15 cellular contexts compared by ENCODE assay signal in genomic region chr19:51808333-51808986, GRCh38. TPM values are rescaled to one million over a fixed set of nuclear protein-coding genes. Genes with fewer than 3 reads are reported as not detected.
DNase-seq lines count a peak whose midpoint lies in the region; FAIRE-seq and TF ChIP-seq lines count a peak whose summit lies in the region.
"Had no signal": no experiment of that assay in that cellular context is flagged by ENCODE, and none has a peak within 500 bp of the region (broad histone marks: within the 10 kb centered on the region; RNA-seq: fewer than 3 reads in every experiment).

No MANE protein-coding gene starts in this region.

- peaks cover 67% of the 10 kb centered on the region for H3K9me3 Mint-ChIP-seq in nephron progenitor cell

- FAIRE-seq in bronchial epithelial cell (lab: Jason Lieb, UNC): no peak
- FAIRE-seq: A204.1, islet of Langerhans had no signal

- no peaks in the 10 kb centered on the region for H3K36me3 ChIP-seq in KOPT-K1 (ENCODE audit: insufficient read depth, low read length)
- no peaks in the 10 kb centered on the region for H3K36me3 ChIP-seq in bronchial epithelial cell (ENCODE audit: control insufficient read depth, insufficient read depth, low read length)

- peaks cover 21% of the 10 kb centered on the region for H3K9me3 ChIP-seq in KOPT-K1 (ENCODE audit: insufficient read depth, low read length, poor library complexity, severe bottlenecking)

- no peak overlapping the region for H3K4me3 Mint-ChIP-seq in nephron progenitor cell
- H3K4me3 Mint-ChIP-seq: activated naive CD8-positive, alpha-beta T cell treated with anti-CD3 and anti-CD28 coated beads, Interleukin-2, amount 50 U/mL, for 24 hours; natural killer cell had no signal

- H3K4me1 Mint-ChIP-seq in nephron progenitor cell: no peaks in the 10 kb centered on the region
- H3K4me1 Mint-ChIP-seq: activated naive CD8-positive, alpha-beta T cell treated with anti-CD3 and anti-CD28 coated beads, Interleukin-2, amount 50 U/mL, for 24 hours had no signal

- TF ChIP-seq CTCF in bronchial epithelial cell (IDR thresholded peaks at IDR 0.05; ENCODE audit: insufficient read depth, low read length, severe bottlenecking) (no peak), nephron progenitor cell (IDR thresholded peaks at IDR 0.05) (no peak)

- no peak overlapping the region for H3K4me3 ChIP-seq in bronchial epithelial cell (ENCODE audit: low read depth, low read length)

- no peak overlapping the region for H3K27ac Mint-ChIP-seq in nephron progenitor cell
- H3K27ac Mint-ChIP-seq: activated naive CD8-positive, alpha-beta T cell treated with anti-CD3 and anti-CD28 coated beads, Interleukin-2, amount 50 U/mL, for 24 hours had no signal

- no peaks in the 10 kb centered on the region for H3K36me3 Mint-ChIP-seq in nephron progenitor cell (ENCODE audit: low read depth)
- H3K36me3 Mint-ChIP-seq: natural killer cell had no signal

- peak; percentile 4 for DNase-seq in NCI-H2171 treated with DMSO at 0.1 percent for 48 hours (lab: John Stamatoyannopoulos, UW)
- no peak for DNase-seq in NCI-H2171 (lab: John Stamatoyannopoulos, UW)
- DNase-seq in bronchial epithelial cell (ENCODE audit: low read depth): peak; percentile 4
- peak; percentile 67 for DNase-seq in myocyte (ENCODE audit: low read depth)
- DNase-seq in SKM-1 treated with dmso at 0.1 percent for 144 hours (lab: John Stamatoyannopoulos, UW; ENCODE audit: unreplicated experiment): no peak
- no peak for DNase-seq in nephron progenitor cell
- DNase-seq in NCI-H1436 (lab: John Stamatoyannopoulos, UW): no peak
- DNase-seq: activated naive CD8-positive, alpha-beta T cell treated with anti-CD3 and anti-CD28 coated beads, Interleukin-2, amount 50 U/mL, for 24 hours; natural killer cell; NCI-H510A treated with DMSO at 0.1 percent for 48 hours; stimulated activated CD8-positive, alpha-beta memory T cell treated with anti-CD3 and anti-CD28 coated beads, Interleukin-4, amount 100 ng/mL, for 48 hours had no signal

- no peaks in the 10 kb centered on the region for H3K27me3 ChIP-seq in bronchial epithelial cell (ENCODE audit: control insufficient read depth, insufficient read depth, low read length)

- H3K27ac ChIP-seq in KOPT-K1 (ENCODE audit: low read depth, low read length, poor library complexity, severe bottlenecking): peak overlapping the region; percentile 57

- H3K27me3 Mint-ChIP-seq in nephron progenitor cell (ENCODE audit: low read depth, poor library complexity): no peaks in the 10 kb centered on the region
- H3K27me3 Mint-ChIP-seq: activated naive CD8-positive, alpha-beta T cell treated with anti-CD3 and anti-CD28 coated beads, Interleukin-2, amount 50 U/mL, for 24 hours had no signal

RNA-seq across cellular contexts. Expression of gene FPR3, which starts 13.5 kb away (rescaled TPM):
- total RNA-seq in bronchial epithelial cell: not detected in 2 replicates
- total RNA-seq in myocyte: not detected in 2 replicates
- 0.26 TPM for polyA plus RNA-seq in myocyte (2012)
- total RNA-seq: activated CD8-positive, alpha-beta memory T cell treated with anti-CD3 and anti-CD28 coated beads for 36 hours had no signal

RNA-seq across cellular contexts. Expression of gene FPR2, which starts 47.5 kb away (rescaled TPM):
- total RNA-seq in bronchial epithelial cell (not detected in 2 replicates), myocyte (not detected in 2 replicates)
- polyA plus RNA-seq in myocyte (2012): 0.05 TPM
- total RNA-seq: activated CD8-positive, alpha-beta memory T cell treated with anti-CD3 and anti-CD28 coated beads for 36 hours had no signal

RNA-seq across cellular contexts. Expression of gene FPR1, which starts 56.8 kb away (rescaled TPM):
- not detected in 2 replicates for total RNA-seq in bronchial epithelial cell
- total RNA-seq in myocyte: 0.05 and 0.16 TPM in 2 replicates
- 1.9 TPM for polyA plus RNA-seq in myocyte (2012)
- total RNA-seq: activated CD8-positive, alpha-beta memory T cell treated with anti-CD3 and anti-CD28 coated beads for 36 hours had no signal

Comparison
In these comparisons a context has a peak if more than half of its experiments do, and no peak if none do; other contexts are left out.
1. DNase-seq: peak in NCI-H2171 treated with DMSO at 0.1 percent for 48 hours (single experiment), bronchial epithelial cell (single experiment) and myocyte (single experiment); none in NCI-H2171 (single experiment), SKM-1 treated with dmso at 0.1 percent for 144 hours (single experiment), nephron progenitor cell (single experiment) and NCI-H1436 (single experiment).